Comparison of ENCODE assay signal across 17 cellular contexts in the genomic region with DNA sequence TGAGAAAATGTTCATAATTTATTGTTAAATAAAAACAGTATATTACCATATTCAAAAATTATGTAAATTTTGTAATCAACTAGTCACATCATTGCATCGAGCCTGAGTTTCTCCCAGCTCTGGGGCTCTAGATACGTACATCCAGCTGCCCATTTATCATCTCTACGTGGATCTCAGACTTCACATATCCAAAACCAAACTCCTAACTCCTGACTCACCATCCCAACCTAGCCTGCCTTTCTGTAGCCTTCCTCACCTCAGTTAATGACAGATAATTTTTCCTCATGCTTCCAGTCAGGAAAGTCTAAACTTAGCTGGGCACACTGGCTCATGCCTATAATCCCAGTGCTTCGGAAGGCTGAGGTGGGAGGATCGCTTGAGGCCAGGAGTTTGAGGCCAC.
"Had no signal": no experiment of that assay in that cellular context is flagged by ENCODE, and none has a peak within 500 bp of the region (broad histone marks: within the 10 kb centered on the region; RNA-seq: fewer than 3 reads in every experiment).

No MANE protein-coding gene starts in this region.

- DNase-seq: Karpas-422, KBM-7, MM.1S, NCI-H1048, NCI-H1105, NCI-H1436 treated with DMSO at 0.1 percent for 48 hours, NCI-H1694, NCI-H187 treated with DMSO at 0.1 percent for 48 hours, NCI-H2029 treated with DMSO at 0.1 percent for 48 hours, NCI-H2171 treated with DMSO at 0.1 percent for 48 hours, NCI-H526 treated with DMSO at 0.1 percent for 48 hours, NCI-H748 treated with DMSO at 0.1 percent for 48 hours, SHP77 treated with DMSO at 0.1 percent for 48 hours, SJCRH30, T-helper 1 cell had no signal

- H3K4me1 ChIP-seq: SJCRH30 had no signal

- H3K9me3 ChIP-seq: SJCRH30 had no signal

- H3K27ac ChIP-seq: SJCRH30 had no signal

- H3K27me3 ChIP-seq: SJCRH30 had no signal

- H3K4me3 ChIP-seq: SJCRH30 had no signal

- ATAC-seq: Right ventricle myocardium inferior, SK-N-SH treated with all-trans-retinoic acid at 6 μM for 48 hours had no signal

- H3K36me3 ChIP-seq: SJCRH30 had no signal
